ENCODE assay signal across 24 cellular contexts in the genomic region with DNA sequence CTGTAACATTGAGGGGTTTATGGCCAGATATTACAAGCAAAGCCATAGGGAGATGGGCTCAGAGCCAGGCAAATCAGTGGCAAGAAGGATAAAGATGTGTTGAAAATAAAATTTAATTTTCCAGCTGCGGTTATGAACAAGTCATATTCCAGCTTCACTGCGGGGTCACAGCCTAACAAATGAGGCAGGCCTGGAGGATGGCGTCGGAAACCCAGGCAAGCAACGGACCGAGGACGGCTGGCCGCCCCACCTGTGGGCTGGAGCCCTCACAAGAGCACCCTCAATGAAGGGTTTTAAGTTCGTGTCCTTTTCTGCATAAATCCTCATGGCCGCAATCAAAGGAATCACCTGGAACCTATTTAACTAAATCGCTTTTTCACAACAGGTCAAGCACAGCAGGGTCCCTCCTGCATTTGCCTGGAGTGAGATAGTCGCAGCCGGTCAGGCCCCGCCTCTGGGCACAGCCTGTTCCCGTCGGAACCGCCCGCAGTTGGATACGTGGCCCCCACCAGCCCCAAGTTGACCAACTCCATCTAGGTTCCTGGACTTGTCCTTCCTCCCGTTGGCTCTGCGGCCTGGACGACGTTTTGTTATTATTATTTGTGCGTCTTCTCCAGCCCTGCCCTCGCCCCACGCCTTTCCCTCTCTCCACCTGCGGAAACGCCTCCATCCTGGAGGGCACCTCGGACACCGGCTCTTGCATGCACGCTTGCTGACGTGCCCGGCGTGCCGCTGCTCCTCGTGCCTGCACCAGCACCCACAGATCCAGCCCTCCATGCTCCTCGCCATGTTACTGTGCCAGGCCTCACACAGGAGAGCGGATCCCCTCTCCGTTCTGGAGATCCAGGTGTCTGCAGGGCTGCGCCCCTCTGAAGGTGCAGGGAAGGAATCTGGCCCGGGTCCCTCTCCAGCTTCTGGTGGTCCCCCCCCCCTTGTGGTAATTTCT.
A peak's percentile ranks its signal among the peaks of the same experiment; 100 is the strongest.
DNase-seq lines count a peak whose midpoint lies in the region; ATAC-seq and TF ChIP-seq lines count a peak whose summit lies in the region.
"Had no signal": no experiment of that assay in that cellular context is flagged by ENCODE, and none has a peak within 500 bp of the region (broad histone marks: within the 10 kb centered on the region; RNA-seq: fewer than 3 reads in every experiment).

No MANE protein-coding gene starts in this region.

- H3K79me2 ChIP-seq in GM23338 (replicated peaks; ENCODE audit: insufficient read depth) = no peaks in the 10 kb centered on the region

- intact Hi-C loops in activated CD4-positive, alpha-beta T cell treated with anti-CD3 and anti-CD28 coated beads for 36 hours (cut with DNase I, micrococcal nuclease) = no loop called here

- H3K4me1 ChIP-seq in GM23338 (ENCODE audit: insufficient read depth) = no peaks in the 10 kb centered on the region

- no peak for TF ChIP-seq CTCF in GM23338 (conservative IDR thresholded peaks at IDR 0.05; ENCODE audit: low read depth in 2 of 2)

- POLR2A ChIA-PET in activated CD4-positive, alpha-beta T cell treated with anti-CD3 and anti-CD28 coated beads for 36 hours (lab: Charles Lee) = no interaction called here

- no peak overlapping the region for H3K27ac Mint-ChIP-seq in GM23338
- no peak overlapping the region for H3K27ac Mint-ChIP-seq in activated CD4-positive, alpha-beta T cell treated with anti-CD3 and anti-CD28 coated beads for 36 hours
- H3K27ac Mint-ChIP-seq: B cell; CD8-positive, alpha-beta T cell had no signal

- H3K36me3 ChIP-seq in GM23338 (ENCODE audit: insufficient read depth) = no peaks in the 10 kb centered on the region

- CTCF ChIA-PET in activated CD4-positive, alpha-beta T cell treated with anti-CD3 and anti-CD28 coated beads for 36 hours (lab: Charles Lee) = no interaction called here

- no peaks in the 10 kb centered on the region for H4K20me1 ChIP-seq in GM23338 (replicated peaks; ENCODE audit: insufficient read depth)

- no peak overlapping the region for H2AFZ ChIP-seq in GM23338

- no peaks in the 10 kb centered on the region for H3F3A ChIP-seq in GM23338 (replicated peaks; ENCODE audit: low read depth)

- DNase-seq in GM23338 (ENCODE audit: low spot score) (peak; percentile 43), NCI-H146 (lab: John Stamatoyannopoulos, UW) (peak; percentile 61), iPS-NIHi7 (ENCODE audit: extremely low spot score) (peak; percentile 24), AG08395 (ENCODE audit: low spot score) (no peak), NCI-H1930 (lab: John Stamatoyannopoulos, UW) (no peak)
- no peak for DNase-seq in activated CD4-positive, alpha-beta T cell treated with anti-CD3 and anti-CD28 coated beads for 36 hours
- DNase-seq: CD8-positive, alpha-beta T cell; DMS 273 treated with DMSO at 0.1 percent for 48 hours; DMS79 treated with DMSO at 0.1 percent for 48 hours; HCEC 1CT; KBM-7; MV-4-11; NCI-H1105 treated with DMSO at 0.1 percent for 48 hours; NCI-H1694; NCI-H2081; NCI-H2227 treated with DMSO at 0.1 percent for 48 hours; NCI-H526 treated with DMSO at 0.1 percent for 48 hours; SHP77; T-helper 1 cell had no signal

- ATAC-seq in GM23338 (peak; percentile 86), GM21723 (IDR thresholded peaks at IDR 0.05; ENCODE audit: unreplicated experiment) (no peak)
- ATAC-seq in activated CD4-positive, alpha-beta T cell treated with anti-CD3 and anti-CD28 coated beads for 36 hours = no peak
- ATAC-seq: CD8-positive, alpha-beta T cell; Panc1 had no signal

- no peaks in the 10 kb centered on the region for H3K9me2 ChIP-seq in GM23338 (ENCODE audit: insufficient read depth)

- no peak overlapping the region for H3K4me3 ChIP-seq in GM23338

- H3K27me3 ChIP-seq in GM23338 (ENCODE audit: insufficient read depth) = no peaks in the 10 kb centered on the region

- H3K4me2 ChIP-seq in GM23338 = no peak overlapping the region

- H3K9me3 Mint-ChIP-seq in GM23338 = peaks cover 88% of the 10 kb centered on the region
- no peaks in the 10 kb centered on the region for H3K9me3 Mint-ChIP-seq in activated CD4-positive, alpha-beta T cell treated with anti-CD3 and anti-CD28 coated beads for 36 hours (ENCODE audit: low read depth)
- H3K9me3 Mint-ChIP-seq: CD8-positive, alpha-beta T cell had no signal

- peaks cover 18% of the 10 kb centered on the region; the same call in 2 of the 3 replicates for H3K36me3 Mint-ChIP-seq in GM23338 (ENCODE audit: low read depth)
- H3K36me3 Mint-ChIP-seq in activated CD4-positive, alpha-beta T cell treated with anti-CD3 and anti-CD28 coated beads for 36 hours (ENCODE audit: low read depth) = no peaks in the 10 kb centered on the region
- H3K36me3 Mint-ChIP-seq: CD8-positive, alpha-beta T cell had no signal

- H3K4me1 Mint-ChIP-seq in GM23338 = no peaks in the 10 kb centered on the region; the same call in 2 of the 3 replicates
- H3K4me1 Mint-ChIP-seq in activated CD4-positive, alpha-beta T cell treated with anti-CD3 and anti-CD28 coated beads for 36 hours = no peaks in the 10 kb centered on the region
- H3K4me1 Mint-ChIP-seq: B cell had no signal

- H3K27me3 Mint-ChIP-seq in GM23338 (ENCODE audit: insufficient read depth, low read depth, poor library complexity) = peaks cover 9% of the 10 kb centered on the region
- H3K27me3 Mint-ChIP-seq in activated CD4-positive, alpha-beta T cell treated with anti-CD3 and anti-CD28 coated beads for 36 hours = peaks cover 3% of the 10 kb centered on the region
- H3K27me3 Mint-ChIP-seq: B cell had no signal

- H3K27ac ChIP-seq in GM23338 (ENCODE audit: low read depth) = no peak overlapping the region
- H3K27ac ChIP-seq: C4-2B, RWPE1 had no signal

- no peak overlapping the region for H3K4me3 Mint-ChIP-seq in GM23338
- H3K4me3 Mint-ChIP-seq in activated CD4-positive, alpha-beta T cell treated with anti-CD3 and anti-CD28 coated beads for 36 hours = no peak overlapping the region
- H3K4me3 Mint-ChIP-seq: B cell; CD8-positive, alpha-beta T cell had no signal

TF ChIP-seq in GM23338, 12 proteins besides CTCF, POLR2A, EP300 and RAD21:
- TF ChIP-seq NANOG (IDR thresholded peaks at IDR 0.05; ENCODE audit: borderline replicate concordance) = no peak
- no peak for TF ChIP-seq STAT1 (IDR thresholded peaks at IDR 0.05; ENCODE audit: unreplicated experiment)
- TF ChIP-seq ZNF462 (CRISPR knock-in tag; IDR thresholded peaks at IDR 0.05) = no peak
- no peak for TF ChIP-seq POLR2AphosphoS5 (IDR thresholded peaks at IDR 0.05; ENCODE audit: low read depth)
- no peak for TF ChIP-seq ZNF331 (CRISPR knock-in tag; IDR thresholded peaks at IDR 0.05; ENCODE audit: low read depth)

Comparison
In these comparisons a context has a peak if more than half of its experiments do, and no peak if none do; other contexts are left out.
1. DNase-seq: peak in GM23338 (single experiment), NCI-H146 (single experiment) and iPS-NIHi7 (single experiment); none in AG08395 (single experiment), NCI-H1930 (0 of 2) and activated CD4-positive, alpha-beta T cell treated with anti-CD3 and anti-CD28 coated beads for 36 hours (single experiment).